ENCODE assay signal across 1 cellular context in the genomic region with DNA sequence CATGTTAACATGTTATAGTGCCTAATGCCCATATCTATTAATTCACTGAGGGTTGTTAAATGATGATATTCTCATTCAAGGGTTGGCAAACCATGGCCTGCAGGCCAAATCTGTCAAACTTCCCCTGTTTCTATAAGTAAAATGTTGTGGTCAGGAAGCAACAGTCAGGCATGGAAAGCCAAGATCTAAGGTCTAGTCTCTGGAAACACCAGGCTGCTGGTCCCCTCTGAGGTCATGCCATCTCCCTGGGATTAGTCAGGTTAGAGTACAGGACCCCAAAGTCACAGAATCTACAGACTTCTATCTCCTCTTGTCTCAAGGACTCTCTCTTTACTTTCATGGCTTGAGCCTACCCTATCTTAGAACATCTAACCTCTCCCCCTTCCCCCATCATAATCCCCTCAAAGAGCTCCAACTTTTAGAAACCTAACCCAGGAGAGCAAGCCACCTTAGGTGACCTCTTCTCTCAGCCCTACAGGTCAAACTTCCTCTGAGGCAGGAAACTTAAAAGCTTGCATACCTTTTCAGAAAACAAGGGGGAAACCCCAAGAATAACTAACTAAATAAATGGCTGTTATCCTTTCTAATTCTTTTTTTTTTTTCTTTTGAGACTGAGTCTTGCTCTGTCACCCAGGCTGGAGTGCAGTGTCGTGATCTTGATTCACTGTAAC.
TF ChIP-seq lines count a peak whose summit lies in the region.

No MANE protein-coding gene starts in this region.

TF ChIP-seq in SK-N-SH treated with all-trans-retinoic acid at 6 μM for 48 hours, 23 proteins besides CTCF, POLR2A, EP300 and RAD21 (continued from another document):
- no peak for TF ChIP-seq ZFP3 (CRISPR knock-in tag; IDR thresholded peaks at IDR 0.05)
- no peak for TF ChIP-seq CSDC2 (CRISPR knock-in tag; IDR thresholded peaks at IDR 0.05)
- TF ChIP-seq, protein P1, sequence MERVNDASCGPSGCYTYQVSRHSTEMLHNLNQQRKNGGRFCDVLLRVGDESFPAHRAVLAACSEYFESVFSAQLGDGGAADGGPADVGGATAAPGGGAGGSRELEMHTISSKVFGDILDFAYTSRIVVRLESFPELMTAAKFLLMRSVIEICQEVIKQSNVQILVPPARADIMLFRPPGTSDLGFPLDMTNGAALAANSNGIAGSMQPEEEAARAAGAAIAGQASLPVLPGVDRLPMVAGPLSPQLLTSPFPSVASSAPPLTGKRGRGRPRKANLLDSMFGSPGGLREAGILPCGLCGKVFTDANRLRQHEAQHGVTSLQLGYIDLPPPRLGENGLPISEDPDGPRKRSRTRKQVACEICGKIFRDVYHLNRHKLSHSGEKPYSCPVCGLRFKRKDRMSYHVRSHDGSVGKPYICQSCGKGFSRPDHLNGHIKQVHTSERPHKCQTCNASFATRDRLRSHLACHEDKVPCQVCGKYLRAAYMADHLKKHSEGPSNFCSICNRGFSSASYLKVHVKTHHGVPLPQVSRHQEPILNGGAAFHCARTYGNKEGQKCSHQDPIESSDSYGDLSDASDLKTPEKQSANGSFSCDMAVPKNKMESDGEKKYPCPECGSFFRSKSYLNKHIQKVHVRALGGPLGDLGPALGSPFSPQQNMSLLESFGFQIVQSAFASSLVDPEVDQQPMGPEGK (CRISPR knock-in tag; IDR thresholded peaks at IDR 0.05; ENCODE audit: borderline replicate concordance), result no peak
- TF ChIP-seq OSR1 (CRISPR knock-in tag; IDR thresholded peaks at IDR 0.05), result no peak
- TF ChIP-seq ZNF565 (CRISPR knock-in tag; conservative IDR thresholded peaks at IDR 0.05; ENCODE audit: low read depth), result no peak
